ENCODE assay signal across 25 cellular contexts in genomic region chrX:54659547-54659946, GRCh38.
DNase-seq lines count a peak whose midpoint lies in the region; ATAC-seq, FAIRE-seq and TF ChIP-seq lines count a peak whose summit lies in the region.
"Had no signal": no experiment of that assay in that cellular context is flagged by ENCODE, and none has a peak within 500 bp of the region (broad histone marks: within the 10 kb centered on the region; RNA-seq: fewer than 3 reads in every experiment).

No MANE protein-coding gene starts in this region.

- no peak for ATAC-seq in HepG2
- ATAC-seq in right lobe of liver, result no peak
- no peak for ATAC-seq in WTC11
- no peak for ATAC-seq in K562
- ATAC-seq: A549; CD8-positive, alpha-beta T cell; GM12878 had no signal

- TF ChIP-seq RAD21 in HepG2 (CRISPR knock-in tag; IDR thresholded peaks at IDR 0.05) (no peak), K562 (CRISPR knock-in tag; conservative IDR thresholded peaks at IDR 0.05 in 1 of 2, IDR thresholded peaks at IDR 0.05 in 1 of 2) (no peak)

- peaks cover 8% of the 10 kb centered on the region; the same call in 1 of the 2 replicates for H3K36me3 Mint-ChIP-seq in WTC11
- H3K36me3 Mint-ChIP-seq: CD8-positive, alpha-beta T cell had no signal

- POLR2A ChIA-PET in HepG2 (lab: Yijun Ruan, JAX) (no interaction called here), WTC11 (lab: Charles Lee) (no interaction called here), K562 (lab: Yijun Ruan, JAX) (no interaction called here)

- H3K9me3 ChIP-seq in HepG2 (ENCODE audit: low read length), result peaks cover 8% of the 10 kb centered on the region; the same call in 1 of the 2 replicates
- H3K9me3 ChIP-seq in right lobe of liver, result no peaks in the 10 kb centered on the region
- H3K9me3 ChIP-seq in K562 (replicated peaks; ENCODE audit: control insufficient read depth, insufficient read depth, low read depth, low read length), result no peaks in the 10 kb centered on the region

- no peak overlapping the region for H3K4me3 ChIP-seq in HepG2 (replicated peaks in 1 of 3; ENCODE audit: insufficient read depth in 1 of 3, low read depth in 2 of 3, low read length in 3 of 3)
- no peak overlapping the region for H3K4me3 ChIP-seq in right lobe of liver
- no peak overlapping the region for H3K4me3 ChIP-seq in K562
- H3K4me3 ChIP-seq: A549; BLaER1 treated with 17β-estradiol and CSF1 and Interleukin-3, amounts not matched to agents 10 nM and 100 nM; GM12878 had no signal

- BruUV-seq in HepG2 (replicated peaks; lab: Mats Ljungman, UMichigan) (no TSS peak), K562 (replicated peaks; lab: Mats Ljungman, UMichigan) (no TSS peak)

- CTCF ChIA-PET in HepG2 (lab: Yijun Ruan, JAX; ENCODE audit: low intra/inter-chr PET ratio, low total read pairs) (no interaction called here), WTC11 (lab: Charles Lee) (interaction anchor here (1.0 kb wide), 1 partner anchor 127 kb away, joined by 3 read pairs; no protein-coding TSS in a partner anchor), K562 (lab: Yijun Ruan, JAX; ENCODE audit: low intra/inter-chr PET ratio) (no interaction called here)

- H2AFZ ChIP-seq in HepG2 (ENCODE audit: low read length) (no peak overlapping the region), K562 (ENCODE audit: low read depth, low read length) (no peak overlapping the region)

- H3K36me3 ChIP-seq in HepG2 (replicated peaks in 1 of 2; ENCODE audit: control insufficient read depth in 1 of 2, insufficient read depth in 2 of 2, low read length in 2 of 2) (no peaks in the 10 kb centered on the region), right lobe of liver (no peaks in the 10 kb centered on the region), K562 (ENCODE audit: control insufficient read depth, insufficient read depth, low read length) (no peaks in the 10 kb centered on the region)
- H3K36me3 ChIP-seq: BLaER1 treated with 17β-estradiol and CSF1 and Interleukin-3, amounts not matched to agents 10 nM and 100 nM had no signal

- H3K27ac Mint-ChIP-seq in WTC11, result no peak overlapping the region
- H3K27ac Mint-ChIP-seq: B cell; CD4-positive, alpha-beta T cell; CD8-positive, alpha-beta T cell had no signal

- 0% methylated on average over 2 of the region's 2 CpGs for WGBS in HepG2 (ENCODE audit: low lambda C conversion rate)
- WGBS in right lobe of liver (ENCODE audit: insufficient coverage, low coverage, low lambda C conversion rate, missing lambda C conversion rate), result 34% methylated on average over 2 of the region's 2 CpGs
- 0% methylated on average over 2 of the region's 2 CpGs for WGBS in K562 (ENCODE audit: insufficient coverage, low coverage, missing lambda C conversion rate)

- H3K9me1 ChIP-seq in K562 (ENCODE audit: control insufficient read depth, insufficient read depth, low read length), result no peaks in the 10 kb centered on the region

- peak; percentile 1 for DNase-seq in DMS53 (lab: John Stamatoyannopoulos, UW)
- DNase-seq in DMS53 treated with DMSO at 0.1 percent for 48 hours (lab: John Stamatoyannopoulos, UW; ENCODE audit: unreplicated experiment), result no peak
- no peak for DNase-seq in HepG2 (ENCODE audit: low spot score)
- DNase-seq in right lobe of liver, result no peak
- DNase-seq in WTC11 (ENCODE audit: low spot score), result no peak
- DNase-seq in K562 (ENCODE audit: extremely low read depth in 1 of 4, low spot score in 3 of 4), result no peak
- DNase-seq in COR-L47 (lab: John Stamatoyannopoulos, UW), result no peak
- DNase-seq in T-helper 9 cell, result no peak
- DNase-seq: AML-193; CD4-positive, alpha-beta T cell; CD8-positive, alpha-beta T cell; DMS 273 treated with DMSO at 0.1 percent for 48 hours; DMS153; DMS79; DND-41; EL; GDM1 had no signal

- H3K9ac ChIP-seq in HepG2 (ENCODE audit: insufficient read depth, low read depth, low read length) (no peak overlapping the region), K562 (ENCODE audit: insufficient read depth in 1 of 2, low read depth in 2 of 2, low read length in 2 of 2) (no peak overlapping the region)
- H3K9ac ChIP-seq: BLaER1 treated with 17β-estradiol and CSF1 and Interleukin-3, amounts not matched to agents 10 nM and 100 nM had no signal

- FAIRE-seq in HepG2 (lab: Jason Lieb, UNC) (no peak), K562 (lab: Jason Lieb, UNC) (no peak)
- FAIRE-seq: A549, GM12878, GM12892, GM18507 had no signal

- no peak overlapping the region for H3K4me3 Mint-ChIP-seq in WTC11
- H3K4me3 Mint-ChIP-seq: B cell; CD4-positive, alpha-beta T cell; CD8-positive, alpha-beta T cell had no signal

- H3K4me1 Mint-ChIP-seq in WTC11, result no peaks in the 10 kb centered on the region
- H3K4me1 Mint-ChIP-seq: B cell had no signal

- no peaks in the 10 kb centered on the region for H3K4me1 ChIP-seq in HepG2 (ENCODE audit: insufficient read depth, low read length)
- H3K4me1 ChIP-seq in right lobe of liver, result no peaks in the 10 kb centered on the region
- no peaks in the 10 kb centered on the region for H3K4me1 ChIP-seq in K562 (replicated peaks in 1 of 2; ENCODE audit: control insufficient read depth in 2 of 2, insufficient read depth in 2 of 2, low read length in 2 of 2)
- H3K4me1 ChIP-seq: A549; BLaER1 treated with 17β-estradiol and CSF1 and Interleukin-3, amounts not matched to agents 10 nM and 100 nM had no signal

- H3K79me2 ChIP-seq in HepG2 (ENCODE audit: insufficient read depth, low read length) (no peaks in the 10 kb centered on the region), K562 (ENCODE audit: control insufficient read depth, insufficient read depth, low read length) (no peaks in the 10 kb centered on the region)

- no peaks in the 10 kb centered on the region for H3K27me3 Mint-ChIP-seq in WTC11 (ENCODE audit: low read depth)
- H3K27me3 Mint-ChIP-seq: B cell; CD4-positive, alpha-beta T cell had no signal

- TF ChIP-seq POLR2A in HepG2 (IDR thresholded peaks at IDR 0.05; ENCODE audit: insufficient read depth in 1 of 2, low read depth in 2 of 2, low read length in 2 of 2) (no peak), right lobe of liver (IDR thresholded peaks at IDR 0.05) (no peak), K562 (conservative IDR thresholded peaks at IDR 0.05) (no peak)

- H3K27ac ChIP-seq in HepG2 (ENCODE audit: extremely low read length, insufficient read depth, low read length) (no peak overlapping the region), right lobe of liver (no peak overlapping the region), K562 (ENCODE audit: extremely low read depth, low read depth, low read length) (no peak overlapping the region)
- H3K27ac ChIP-seq: 22Rv1; A549; BLaER1 treated with 17β-estradiol and CSF1 and Interleukin-3, amounts not matched to agents 10 nM and 100 nM; C4-2B had no signal

- intact Hi-C loops in HepG2 (cut with micrococcal nuclease; ENCODE audit: unreplicated experiment) (no loop called here), right lobe of liver (cut with DNase I) (no loop called here), K562 (cut with micrococcal nuclease) (no loop called here)

- no peaks in the 10 kb centered on the region for H3K27me3 ChIP-seq in HepG2 (ENCODE audit: control insufficient read depth in 1 of 2, insufficient read depth in 2 of 2, low read length in 2 of 2)
- no peaks in the 10 kb centered on the region for H3K27me3 ChIP-seq in right lobe of liver
- no peaks in the 10 kb centered on the region for H3K27me3 ChIP-seq in K562 (ENCODE audit: control insufficient read depth in 2 of 2, insufficient read depth in 2 of 2, low read length in 2 of 2)

- in situ Hi-C loops in HepG2 (cut with HindIII; ENCODE audit: extremely low pct_ligation_motif_present, low pct_unique_long_range_greater_than_20kb), result no loop called here
- in situ Hi-C loops in K562 (cut with MboI), result no loop called here

- peaks cover 22% of the 10 kb centered on the region for H3K9me3 Mint-ChIP-seq in WTC11

- TF ChIP-seq EP300 in HepG2 (IDR thresholded peaks at IDR 0.05; ENCODE audit: low read depth in 2 of 2, low read length in 2 of 2), result no peak
- TF ChIP-seq EP300 in HepG2 (CRISPR knock-in tag; IDR thresholded peaks at IDR 0.05; ENCODE audit: borderline replicate concordance), result no peak
- TF ChIP-seq EP300 in K562 (IDR thresholded peaks at IDR 0.05; ENCODE audit: low read length), result no peak

- H4K20me1 ChIP-seq in HepG2 (ENCODE audit: insufficient read depth, low read length) (no peaks in the 10 kb centered on the region), K562 (replicated peaks; ENCODE audit: control insufficient read depth, insufficient read depth, low read length) (no peaks in the 10 kb centered on the region)
- H4K20me1 ChIP-seq: BLaER1 treated with 17β-estradiol and CSF1 and Interleukin-3, amounts not matched to agents 10 nM and 100 nM had no signal

- no peak for TF ChIP-seq CTCF in HepG2 (CRISPR knock-in tag; IDR thresholded peaks at IDR 0.05)
- TF ChIP-seq CTCF in right lobe of liver (IDR thresholded peaks at IDR 0.05), result no peak
- no peak for TF ChIP-seq CTCF in WTC11 (IDR thresholded peaks at IDR 0.05)
- no peak for TF ChIP-seq CTCF in K562 (IDR thresholded peaks at IDR 0.05 in 2 of 3, conservative IDR thresholded peaks at IDR 0.05 in 1 of 3; ENCODE audit: insufficient read depth in 2 of 3, low read depth in 1 of 3, low read length in 3 of 3)

- H3K4me2 ChIP-seq in HepG2 (ENCODE audit: low read depth, low read length), result no peak overlapping the region
- H3K4me2 ChIP-seq in K562 (ENCODE audit: insufficient read depth, low read length), result no peak overlapping the region
- H3K4me2 ChIP-seq: A549; BLaER1 treated with 17β-estradiol and CSF1 and Interleukin-3, amounts not matched to agents 10 nM and 100 nM had no signal

TF ChIP-seq in HepG2, 621 proteins besides CTCF, POLR2A, EP300 and RAD21 (continues in another document):
- TF ChIP-seq RFX1 (IDR thresholded peaks at IDR 0.05), result no peak
- TF ChIP-seq ZNF317 (CRISPR knock-in tag; IDR thresholded peaks at IDR 0.05), result peak; percentile 96

TF ChIP-seq in WTC11, 78 proteins besides CTCF, POLR2A, EP300 and RAD21 (continues in another document):
- TF ChIP-seq CDX4 (CRISPR knock-in tag; IDR thresholded peaks at IDR 0.05; ENCODE audit: borderline replicate concordance) (no peak), ZNF317 (CRISPR knock-in tag; IDR thresholded peaks at IDR 0.05; ENCODE audit: borderline replicate concordance, low read depth) (peak; percentile 87), TEAD1 (CRISPR knock-in tag; IDR thresholded peaks at IDR 0.05) (no peak)

TF ChIP-seq in K562, 482 proteins besides CTCF, POLR2A, EP300 and RAD21:
- TF ChIP-seq CEBPG (CRISPR knock-in tag; IDR thresholded peaks at IDR 0.05) (no peak), CEBPG (tag; conservative IDR thresholded peaks at IDR 0.05 in 1 of 2, IDR thresholded peaks at IDR 0.05 in 1 of 2) (no peak), PKNOX1 (IDR thresholded peaks at IDR 0.05) (no peak), LCOR (CRISPR knock-in tag; IDR thresholded peaks at IDR 0.05) (no peak), TRIM28 (IDR thresholded peaks at IDR 0.05) (0 out of 2 replicates have a peak, but pooled peaks have one; percentile 45), ZNF140 (CRISPR knock-in tag; IDR thresholded peaks at IDR 0.05) (no peak)
